ENCODE assay signal across 23 cellular contexts in genomic region chr9:134377143-134377484, GRCh38. TPM values are rescaled to one million over a fixed set of nuclear protein-coding genes. Genes with fewer than 3 reads are reported as not detected.
DNase-seq lines count a peak whose midpoint lies in the region; ATAC-seq and TF ChIP-seq lines count a peak whose summit lies in the region.
"Had no signal": no experiment of that assay in that cellular context is flagged by ENCODE, and none has a peak within 500 bp of the region (broad histone marks: within the 10 kb centered on the region; RNA-seq: fewer than 3 reads in every experiment).

No MANE protein-coding gene starts in this region.

- peaks cover 7% of the 10 kb centered on the region for H4K20me1 ChIP-seq in PC-9 (ENCODE audit: insufficient read depth)

- CTCF ChIA-PET in PC-9 (lab: Charles Lee): interaction anchor here (1.1 to 1.5 kb wide), 3 partner anchors 16 to 30 kb away, joined by 3 to 10 read pairs (median 4); no protein-coding TSS in a partner anchor

- POLR2A ChIA-PET in PC-9 (lab: Charles Lee; ENCODE audit: unreplicated experiment): interaction anchor here (1.1 kb wide), 1 partner anchor 30 kb away, joined by 6 read pairs; no protein-coding TSS in a partner anchor

- no peaks in the 10 kb centered on the region for H3K36me3 Mint-ChIP-seq in osteocyte (ENCODE audit: unreplicated experiment)
- H3K36me3 Mint-ChIP-seq: activated naive CD4-positive, alpha-beta T cell treated with anti-CD3 and anti-CD28 coated beads, Interleukin-2, amount 50 U/mL, for 72 hours had no signal

- H3K9me3 ChIP-seq in PC-9 (ENCODE audit: insufficient read depth, low read depth) (no peaks in the 10 kb centered on the region), thyroid gland (no peaks in the 10 kb centered on the region)
- H3K9me3 ChIP-seq: Caco-2, mucosa of descending colon had no signal

- TF ChIP-seq CTCF in PC-9 (conservative IDR thresholded peaks at IDR 0.05): no peak
- TF ChIP-seq CTCF in dorsolateral prefrontal cortex (IDR thresholded peaks at IDR 0.05 in 54 of 56, conservative IDR thresholded peaks at IDR 0.05 in 2 of 56; ENCODE audit: low read depth in 1 of 56, partially characterized antibody in 56 of 56): no peak
- TF ChIP-seq CTCF in osteocyte (IDR thresholded peaks at IDR 0.05): no peak
- no peak for TF ChIP-seq CTCF in thyroid gland (IDR thresholded peaks at IDR 0.05)

- peaks cover 89% of the 10 kb centered on the region for H3K79me2 ChIP-seq in PC-9 (ENCODE audit: low read depth)

- no peaks in the 10 kb centered on the region for H3K9me3 Mint-ChIP-seq in osteocyte (ENCODE audit: unreplicated experiment)
- H3K9me3 Mint-ChIP-seq: activated naive CD4-positive, alpha-beta T cell treated with anti-CD3 and anti-CD28 coated beads, Interleukin-2, amount 50 U/mL, for 72 hours; activated T-cell treated with anti-CD3 and anti-CD28 coated beads, Interleukin-2, amount 50 U/mL, for 72 hours had no signal

- peaks cover 89% of the 10 kb centered on the region for H3K4me1 Mint-ChIP-seq in osteocyte (ENCODE audit: unreplicated experiment)

- H3F3A ChIP-seq in PC-9 (ENCODE audit: insufficient read depth, low read depth): peaks cover 40% of the 10 kb centered on the region

- no peaks in the 10 kb centered on the region for H3K9me2 ChIP-seq in PC-9 (ENCODE audit: insufficient read depth)

- H3K4me3 Mint-ChIP-seq in osteocyte (ENCODE audit: unreplicated experiment): no peak overlapping the region
- H3K4me3 Mint-ChIP-seq: activated T-cell treated with anti-CD3 and anti-CD28 coated beads, Interleukin-2, amount 50 U/mL, for 72 hours had no signal

- H3K27ac Mint-ChIP-seq in osteocyte (ENCODE audit: unreplicated experiment): peak overlapping the region; percentile 83
- H3K27ac Mint-ChIP-seq: activated naive CD4-positive, alpha-beta T cell treated with anti-CD3 and anti-CD28 coated beads, Interleukin-2, amount 50 U/mL, for 72 hours; activated T-cell treated with anti-CD3 and anti-CD28 coated beads, Interleukin-2, amount 50 U/mL, for 72 hours had no signal

- BruUV-seq in PC-9 (replicated peaks; lab: Mats Ljungman, UMichigan): no TSS peak

- 90 to 100% methylated on average over 3 of the region's 8 CpGs for WGBS in thyroid gland, 2 donors

- H3K4me3 ChIP-seq in PC-9 (no peak overlapping the region), dorsolateral prefrontal cortex (no peak overlapping the region), thyroid gland (replicated peaks in 1 of 3) (no peak overlapping the region)
- H3K4me3 ChIP-seq: mucosa of descending colon had no signal

- no peak for ATAC-seq in HG03432 (IDR thresholded peaks at IDR 0.05; ENCODE audit: unreplicated experiment)
- ATAC-seq: activated naive CD4-positive, alpha-beta T cell treated with anti-CD3 and anti-CD28 coated beads, Interleukin-2, amount 50 U/mL, for 72 hours; activated T-cell treated with anti-CD3 and anti-CD28 coated beads, Interleukin-2, amount 50 U/mL, for 72 hours; foreskin keratinocyte; sciatic nerve had no signal

- H3K4me2 ChIP-seq in PC-9: peak overlapping the region; percentile 87

- intact Hi-C loops in PC-9 (cut with micrococcal nuclease; ENCODE audit: unreplicated experiment): no loop called here
- intact Hi-C loops in dorsolateral prefrontal cortex (cut with DNase I): loop anchor here (5.0 kb wide), 2 partner anchors 40 to 60 kb away; no protein-coding TSS in a partner anchor
- intact Hi-C loops in thyroid gland (cut with DNase I): no loop called here

- H3K27me3 ChIP-seq in PC-9 (ENCODE audit: insufficient read depth, low read depth) (no peaks in the 10 kb centered on the region), dorsolateral prefrontal cortex (no peaks in the 10 kb centered on the region), thyroid gland (no peaks in the 10 kb centered on the region)
- H3K27me3 ChIP-seq: foreskin keratinocyte had no signal

- H3K27ac ChIP-seq in PC-9 (peak overlapping the region; percentile 94), dorsolateral prefrontal cortex (peak overlapping the region in 40 of 59 donors; percentile 29 to 88 (median 77)), thyroid gland (peak overlapping the region in 2 of 3 donors; percentile 76 to 78)
- H3K27ac ChIP-seq: foreskin keratinocyte had no signal

- no peaks in the 10 kb centered on the region for H3K27me3 Mint-ChIP-seq in osteocyte (ENCODE audit: unreplicated experiment)

- DNase-seq in PC-9 (no peak), dorsolateral prefrontal cortex (no peak), osteocyte (ENCODE audit: extremely low spot score, unreplicated experiment) (no peak), thyroid gland (no peak), cerebellum (ENCODE audit: low spot score) (no peak)
- no peak for DNase-seq in stimulated activated CD4-positive, alpha-beta T cell treated with anti-CD3 and anti-CD28 coated beads, Interleukin-1b, Interleukin-23, amount 100 ng/mL, for 48 hours
- DNase-seq in stimulated activated naive CD4-positive, alpha-beta T cell treated with Interleukin-2 at 50 U/mL for 16 hours (lab: John Stamatoyannopoulos, UW): no peak
- DNase-seq: activated CD4-positive, CD25-positive, alpha-beta regulatory T cell treated with anti-CD3 and anti-CD28 coated beads, Interleukin-2, amount 50 U/mL, for 72 hours; activated T-cell treated with anti-CD3 and anti-CD28 coated beads, Interleukin-2, amount 50 U/mL, for 72 hours; Caco-2; cortex of kidney; foreskin keratinocyte; KBM-7; left cardiac atrium; mucosa of descending colon; MV-4-11; NCI-H187 treated with DMSO at 0.1 percent for 48 hours; NCI-H226; stimulated activated CD4-positive, alpha-beta T cell treated with anti-CD3 and anti-CD28 coated beads, Interleukin-2, amount 100 ng/mL, for 48 hours; T1000 had no signal

- H3K4me1 ChIP-seq in PC-9 (replicated peaks; ENCODE audit: insufficient read depth) (peaks cover 77% of the 10 kb centered on the region), thyroid gland (peaks cover 80 to 100% of the 10 kb centered on the region in 2 donors)
- H3K4me1 ChIP-seq: Caco-2 had no signal

- H3K36me3 ChIP-seq in PC-9 (ENCODE audit: low read depth) (no peaks in the 10 kb centered on the region), thyroid gland (no peaks in the 10 kb centered on the region)

- no peak overlapping the region for H2AFZ ChIP-seq in PC-9

- no peak for TF ChIP-seq POLR2A in thyroid gland (IDR thresholded peaks at IDR 0.05)

RNA-seq across cellular contexts. Expression of gene RXRA, which starts 50.9 kb away (rescaled TPM):
- total RNA-seq in PC-9 (2021): 116 and 146 TPM in 2 replicates
- total RNA-seq in dorsolateral prefrontal cortex: 100 to 1,000 TPM in 4 of 120 experiments, 10 to 100 TPM in 116; 32.1 to 133 (median 55.1) TPM
- 76.4 and 82.2 TPM in 2 replicates for total RNA-seq in osteocyte
- total RNA-seq in thyroid gland: 10 to 100 TPM; 39.4 to 81.3 (median 67.4) TPM
- 5.7 TPM for total RNA-seq in cerebellum

Comparison
In these comparisons a context has a peak if more than half of its experiments do, and no peak if none do; other contexts are left out.
1. intact Hi-C loops: an anchor here in dorsolateral prefrontal cortex (5.0 kb wide); none called in PC-9 and thyroid gland.